17 cellular contexts compared by ENCODE assay signal in genomic region chr3:24215518-24215917, GRCh38.
DNase-seq lines count a peak whose midpoint lies in the region; ATAC-seq and TF ChIP-seq lines count a peak whose summit lies in the region.
"Had no signal": no experiment of that assay in that cellular context is flagged by ENCODE, and none has a peak within 500 bp of the region (broad histone marks: within the 10 kb centered on the region; RNA-seq: fewer than 3 reads in every experiment).

No MANE protein-coding gene starts in this region.

- H3K4me3 ChIP-seq in HCT116 (replicated peaks in 1 of 2; ENCODE audit: low read depth in 1 of 2, low read length in 2 of 2): no peak overlapping the region
- no peak overlapping the region for H3K4me3 ChIP-seq in thoracic aorta
- H3K4me3 ChIP-seq: BLaER1 treated with 17β-estradiol and CSF1 and Interleukin-3, amounts not matched to agents 10 nM and 100 nM had no signal

- intact Hi-C loops in HCT116 (cut with micrococcal nuclease): no loop called here

- H3K4me1 Mint-ChIP-seq in WTC11: peaks cover 16% of the 10 kb centered on the region
- H3K4me1 Mint-ChIP-seq: B cell had no signal

- no peaks in the 10 kb centered on the region for H4K20me1 ChIP-seq in HCT116 (ENCODE audit: insufficient read depth)
- H4K20me1 ChIP-seq: BLaER1 treated with 17β-estradiol and CSF1 and Interleukin-3, amounts not matched to agents 10 nM and 100 nM had no signal

- H3K36me3 ChIP-seq in HCT116 (ENCODE audit: control insufficient read depth in 1 of 2, insufficient read depth in 2 of 2, low read length in 2 of 2) (no peaks in the 10 kb centered on the region), thoracic aorta (no peaks in the 10 kb centered on the region)
- H3K36me3 ChIP-seq: BLaER1 treated with 17β-estradiol and CSF1 and Interleukin-3, amounts not matched to agents 10 nM and 100 nM had no signal

- TF ChIP-seq CTCF in HCT116 (IDR thresholded peaks at IDR 0.05 in 2 of 3, conservative IDR thresholded peaks at IDR 0.05 in 1 of 3; ENCODE audit: borderline replicate concordance in 1 of 3, insufficient read depth in 1 of 3, low read depth in 2 of 3, low read length in 2 of 3) (no peak), WTC11 (IDR thresholded peaks at IDR 0.05) (no peak), thoracic aorta (IDR thresholded peaks at IDR 0.05) (no peak)

- TF ChIP-seq POLR2A in HCT116 (IDR thresholded peaks at IDR 0.05; ENCODE audit: borderline replicate concordance, extremely low read depth, insufficient read depth, insufficient read length): no peak

- TF ChIP-seq RAD21 in HCT116 (IDR thresholded peaks at IDR 0.05; ENCODE audit: low read depth): no peak

- POLR2A ChIA-PET in HCT116 (lab: Charles Lee): no interaction called here
- POLR2A ChIA-PET in WTC11 (lab: Charles Lee): no interaction called here

- RAD21 ChIA-PET in HCT116 (lab: Charles Lee; ENCODE audit: low non-redundant PET in 1 of 2, low total read pairs in 2 of 2, uncharacterized antibody in 2 of 2, unreplicated experiment in 2 of 2): no interaction called here

- H3K4me1 ChIP-seq in HCT116 (ENCODE audit: control insufficient read depth in 1 of 2, insufficient read depth in 2 of 2, low read length in 2 of 2) (peaks cover 0 to 3% of the 10 kb centered on the region in 2 experiments; a peak in 2 of 4 replicates), thoracic aorta (ENCODE audit: control insufficient read depth in 1 of 2, low read depth in 2 of 2) (peaks cover 28 to 86% of the 10 kb centered on the region in 2 donors)

- no peak overlapping the region for H3K9ac ChIP-seq in HCT116 (ENCODE audit: low read length)
- H3K9ac ChIP-seq: BLaER1 treated with 17β-estradiol and CSF1 and Interleukin-3, amounts not matched to agents 10 nM and 100 nM had no signal

- H3K27me3 Mint-ChIP-seq in WTC11 (ENCODE audit: low read depth): no peaks in the 10 kb centered on the region

- H3K27ac ChIP-seq in HCT116 (ENCODE audit: low read depth, low read length) (no peak overlapping the region), thoracic aorta (peak overlapping the region; percentile 39 to 79)
- H3K27ac ChIP-seq: BLaER1 treated with 17β-estradiol and CSF1 and Interleukin-3, amounts not matched to agents 10 nM and 100 nM; HL-60 had no signal

- no peaks in the 10 kb centered on the region for H3K36me3 Mint-ChIP-seq in WTC11
- H3K36me3 Mint-ChIP-seq: CD8-positive, alpha-beta T cell had no signal

- no peak overlapping the region for H3K4me3 Mint-ChIP-seq in WTC11
- H3K4me3 Mint-ChIP-seq: B cell; CD8-positive, alpha-beta T cell had no signal

- H3K9me2 ChIP-seq in HCT116 (ENCODE audit: insufficient read depth): no peaks in the 10 kb centered on the region

- H3K27ac Mint-ChIP-seq in WTC11: no peak overlapping the region
- H3K27ac Mint-ChIP-seq: B cell; CD8-positive, alpha-beta T cell had no signal

- no peaks in the 10 kb centered on the region for H3K79me2 ChIP-seq in HCT116 (ENCODE audit: insufficient read depth, low read length)

- ATAC-seq in GM18858 (IDR thresholded peaks at IDR 0.05; ENCODE audit: unreplicated experiment): peak; percentile 49
- 0 out of 2 replicates have a peak, but pooled peaks have one; percentile 42 for ATAC-seq in HCT116
- no peak for ATAC-seq in WTC11
- no peak for ATAC-seq in thoracic aorta (ENCODE audit: insufficient number of reproducible peaks, low FRiP score, low read depth)
- no peak for ATAC-seq in HG03354 (IDR thresholded peaks at IDR 0.05; ENCODE audit: poor library complexity, severe bottlenecking, unreplicated experiment)
- ATAC-seq: CD8-positive, alpha-beta T cell had no signal

- H3K4me2 ChIP-seq in HCT116 (ENCODE audit: low read length): no peak overlapping the region
- H3K4me2 ChIP-seq: BLaER1 treated with 17β-estradiol and CSF1 and Interleukin-3, amounts not matched to agents 10 nM and 100 nM had no signal

- H3K9me3 Mint-ChIP-seq in WTC11: 0 out of 2 replicates have a peak, but pooled peaks cover 5% of the 10 kb centered on the region
- H3K9me3 Mint-ChIP-seq: CD8-positive, alpha-beta T cell had no signal

- H2AFZ ChIP-seq in HCT116 (ENCODE audit: low read depth, low read length, poor library complexity, severe bottlenecking): no peak overlapping the region

- H3K9me3 ChIP-seq in HCT116 (ENCODE audit: control insufficient read depth in 1 of 2, insufficient read depth in 1 of 2, low read depth in 1 of 2, low read length in 2 of 2) (no peaks in the 10 kb centered on the region), thoracic aorta (no peaks in the 10 kb centered on the region)
- H3K9me3 ChIP-seq: BLaER1 treated with 17β-estradiol and CSF1 and Interleukin-3, amounts not matched to agents 10 nM and 100 nM had no signal

- H3K27me3 ChIP-seq in HCT116 (ENCODE audit: insufficient read depth, low read length): no peaks in the 10 kb centered on the region
- no peaks in the 10 kb centered on the region for H3K27me3 ChIP-seq in thoracic aorta (replicated peaks; ENCODE audit: insufficient read depth)
- H3K27me3 ChIP-seq: BLaER1 treated with 17β-estradiol and CSF1 and Interleukin-3, amounts not matched to agents 10 nM and 100 nM had no signal

- no TSS peak for BruUV-seq in HCT116 (replicated peaks; lab: Mats Ljungman, UMichigan)

- CTCF ChIA-PET in HCT116 (lab: Charles Lee): no interaction called here
- CTCF ChIA-PET in WTC11 (lab: Charles Lee): no interaction called here

- DNase-seq in HCT116 (ENCODE audit: low read depth, low spot score) (no peak), WTC11 (ENCODE audit: low spot score) (no peak), thoracic aorta (ENCODE audit: low spot score) (no peak), iPS-NIHi7 (ENCODE audit: extremely low spot score) (no peak), T-helper 9 cell (no peak)
- DNase-seq: Calu3; CD8-positive, alpha-beta T cell; DMS79 treated with DMSO at 0.1 percent for 48 hours; GF-D8; GOT3; H7; KBM-7 had no signal

TF ChIP-seq in HCT116, 20 proteins besides CTCF, POLR2A, EP300 and RAD21:
- no peak for TF ChIP-seq SP1 (IDR thresholded peaks at IDR 0.05; ENCODE audit: low read depth)
- no peak for TF ChIP-seq REST (IDR thresholded peaks at IDR 0.05; ENCODE audit: low read depth)
- no peak for TF ChIP-seq ATF3 (IDR thresholded peaks at IDR 0.05)

TF ChIP-seq in WTC11, 78 proteins besides CTCF, POLR2A, EP300 and RAD21:
- no peak for TF ChIP-seq RORB (CRISPR knock-in tag; IDR thresholded peaks at IDR 0.05)
- TF ChIP-seq USF2 (CRISPR knock-in tag; IDR thresholded peaks at IDR 0.05): peak; percentile 74
- peak; percentile 61 for TF ChIP-seq USF1 (CRISPR knock-in tag; IDR thresholded peaks at IDR 0.05)

Comparison
In these comparisons a context has a peak if more than half of its experiments do, and no peak if none do; other contexts are left out.
1. ATAC-seq: peak in GM18858 (single experiment) and HCT116 (single experiment); none in WTC11 (single experiment), thoracic aorta (single experiment) and HG03354 (single experiment).